Comparison of ENCODE assay signal across 15 cellular contexts in the genomic region with DNA sequence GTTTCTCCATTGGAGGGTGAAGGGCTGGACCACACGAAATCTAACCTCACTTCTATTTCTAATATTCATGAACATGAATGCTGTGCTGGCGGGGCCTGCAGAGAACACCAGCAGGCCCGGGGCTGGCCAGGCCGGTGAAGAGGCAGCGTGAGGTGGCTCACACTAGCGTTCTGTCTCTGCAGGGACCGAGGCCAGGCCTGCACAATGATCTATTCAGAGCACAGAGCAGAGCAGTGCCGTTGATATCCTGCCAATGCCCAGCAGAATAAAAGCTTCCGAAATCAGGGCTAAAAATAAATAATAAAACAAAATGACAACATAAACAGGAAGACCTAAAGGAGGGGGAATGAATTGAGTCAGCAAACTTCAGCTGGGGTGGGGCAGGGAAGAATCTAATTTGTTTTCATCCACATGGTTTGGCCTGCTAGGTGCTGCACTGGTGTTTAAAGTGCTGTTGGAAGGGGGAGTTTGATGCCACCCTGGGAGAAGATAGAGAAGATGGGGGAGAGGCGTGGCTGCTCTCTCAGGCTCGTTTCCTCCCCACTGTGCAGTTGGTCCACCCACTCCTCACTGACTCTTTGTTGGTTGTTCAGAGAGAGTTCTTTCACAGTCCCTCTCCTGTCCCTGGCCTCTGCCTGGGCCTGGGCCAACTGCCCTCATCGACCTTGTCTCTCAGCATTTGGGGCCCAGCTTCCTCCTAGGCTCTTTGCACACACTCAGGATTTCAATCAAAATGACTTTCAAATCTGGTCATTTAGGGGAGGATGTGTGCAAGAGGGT.
A peak's percentile ranks its signal among the peaks of the same experiment; 100 is the strongest.
DNase-seq lines count a peak whose midpoint lies in the region; ATAC-seq and TF ChIP-seq lines count a peak whose summit lies in the region.
"Had no signal": no experiment of that assay in that cellular context is flagged by ENCODE, and none has a peak within 500 bp of the region (broad histone marks: within the 10 kb centered on the region; RNA-seq: fewer than 3 reads in every experiment).

No MANE protein-coding gene starts in this region.

- H3K23ac ChIP-seq in mesenchymal stem cell (ENCODE audit: low read length in 2 of 2) = peak overlapping the region in 1 of 2 experiments; percentile 48

- no peak overlapping the region for H2BK5ac ChIP-seq in mesenchymal stem cell (ENCODE audit: low read depth, low read length, poor library complexity, severe bottlenecking)

- H2BK12ac ChIP-seq in mesenchymal stem cell (ENCODE audit: low read length in 2 of 2) = peak overlapping the region in 1 of 2 experiments; percentile 84

- peaks cover 11% of the 10 kb centered on the region for H3K9me3 Mint-ChIP-seq in endodermal cell
- H3K9me3 Mint-ChIP-seq: activated naive CD8-positive, alpha-beta T cell treated with anti-CD3 and anti-CD28 coated beads, Interleukin-2, amount 50 U/mL, for 24 hours; T-helper 1 cell treated with Interleukin-12 subunit alpha and Interleukin-12 subunit beta and Interleukin-4 antibody, amounts not matched to agents 30 μg/mL and 1 μg/mL, for 36 hours had no signal

- peak overlapping the region; percentile 36 for H2AFZ ChIP-seq in mesenchymal stem cell (ENCODE audit: low read depth, low read length)

- ATAC-seq in HG03095 (IDR thresholded peaks at IDR 0.05; ENCODE audit: unreplicated experiment) = no peak
- ATAC-seq in HG02938 (IDR thresholded peaks at IDR 0.05; ENCODE audit: unreplicated experiment) = no peak
- no peak for ATAC-seq in HG02763 (IDR thresholded peaks at IDR 0.05; ENCODE audit: unreplicated experiment)
- ATAC-seq: activated naive CD8-positive, alpha-beta T cell treated with anti-CD3 and anti-CD28 coated beads, Interleukin-2, amount 50 U/mL, for 24 hours had no signal

- no peaks in the 10 kb centered on the region for H3K27me3 Mint-ChIP-seq in endodermal cell (ENCODE audit: insufficient read depth)
- H3K27me3 Mint-ChIP-seq: activated naive CD8-positive, alpha-beta T cell treated with anti-CD3 and anti-CD28 coated beads, Interleukin-2, amount 50 U/mL, for 24 hours had no signal

- no peak overlapping the region for H3K4me2 ChIP-seq in mesenchymal stem cell (ENCODE audit: low read length, poor library complexity, severe bottlenecking)

- H3K4ac ChIP-seq in mesenchymal stem cell (ENCODE audit: low read depth in 1 of 2, low read length in 2 of 2) = peak overlapping the region in 1 of 2 experiments; percentile 73

- peak overlapping the region; percentile 8 to 60 for H3K18ac ChIP-seq in mesenchymal stem cell (ENCODE audit: low read depth in 1 of 2, low read length in 2 of 2)

- H2AK5ac ChIP-seq in mesenchymal stem cell (ENCODE audit: low read length, severe bottlenecking) = no peak overlapping the region

- H3K9ac ChIP-seq in endodermal cell (ENCODE audit: extremely low read depth, low read length, poor library complexity, severe bottlenecking) (no peak overlapping the region), mesenchymal stem cell (ENCODE audit: low read length) (no peak overlapping the region)

- H4K91ac ChIP-seq in mesenchymal stem cell (ENCODE audit: low read length) = no peak overlapping the region

- H3K27me3 ChIP-seq in endodermal cell (ENCODE audit: control insufficient read depth, insufficient read depth, low read length, poor library complexity, severe bottlenecking) (no peaks in the 10 kb centered on the region), mesenchymal stem cell (ENCODE audit: control insufficient read depth in 1 of 2, insufficient read depth in 1 of 2, low read length in 2 of 2) (peaks cover 0 to 11% of the 10 kb centered on the region in 2 experiments)

- DNase-seq in SK-MEL-5 (ENCODE audit: low read depth, low spot score) (peak; percentile 78), endodermal cell (no peak), mesenchymal stem cell (peak; percentile 8), superior temporal gyrus (ENCODE audit: extremely low spot score) (peak; percentile 96)
- DNase-seq: activated naive CD8-positive, alpha-beta T cell treated with anti-CD3 and anti-CD28 coated beads, Interleukin-2, amount 50 U/mL, for 24 hours; activated T-cell treated with anti-CD3 and anti-CD28 coated beads, Interleukin-2, amount 50 U/mL, for 1 hour; CD4-positive, alpha-beta memory T cell; cortex of kidney; IMR-90; NCI-H510A; stimulated activated CD4-positive, alpha-beta T cell treated with anti-CD3 and anti-CD28 coated beads, Interleukin-2, amount 100 ng/mL, for 48 hours had no signal

- H3K27ac ChIP-seq in endodermal cell (ENCODE audit: low read depth, low read length) (peak overlapping the region; percentile 56), mesenchymal stem cell (ENCODE audit: low read length, poor library complexity, severe bottlenecking) (no peak overlapping the region)

- H2BK15ac ChIP-seq in mesenchymal stem cell (ENCODE audit: low read depth, poor library complexity, severe bottlenecking) = no peak overlapping the region

- H3K36me3 ChIP-seq in endodermal cell (ENCODE audit: control insufficient read depth, insufficient read depth, low read length) (no peaks in the 10 kb centered on the region), mesenchymal stem cell (ENCODE audit: control insufficient read depth in 1 of 2, insufficient read depth in 2 of 2, low read depth in 1 of 2, low read length in 2 of 2) (no peaks in the 10 kb centered on the region)

- H3K4me1 ChIP-seq in endodermal cell (ENCODE audit: control insufficient read depth, insufficient read depth, low read length) (no peaks in the 10 kb centered on the region), mesenchymal stem cell (ENCODE audit: control insufficient read depth, insufficient read depth, low read depth, low read length) (peaks cover 1% of the 10 kb centered on the region)

- peaks cover 5% of the 10 kb centered on the region for H3K9me3 ChIP-seq in endodermal cell (ENCODE audit: control insufficient read depth, low read length)
- no peaks in the 10 kb centered on the region for H3K9me3 ChIP-seq in mesenchymal stem cell (ENCODE audit: control insufficient read depth, low read length)

- no peak for TF ChIP-seq CTCF in endodermal cell (conservative IDR thresholded peaks at IDR 0.05)

- H3K36me3 Mint-ChIP-seq in endodermal cell (ENCODE audit: low read depth) = no peaks in the 10 kb centered on the region
- H3K36me3 Mint-ChIP-seq: CD4-positive, alpha-beta memory T cell had no signal

- H3K4me3 ChIP-seq in endodermal cell (ENCODE audit: low read length) (no peak overlapping the region), mesenchymal stem cell (ENCODE audit: insufficient read depth in 1 of 2, low read depth in 1 of 2, low read length in 2 of 2) (no peak overlapping the region)

- no peak overlapping the region for H3K27ac Mint-ChIP-seq in endodermal cell
- H3K27ac Mint-ChIP-seq: activated naive CD8-positive, alpha-beta T cell treated with anti-CD3 and anti-CD28 coated beads, Interleukin-2, amount 50 U/mL, for 24 hours; CD4-positive, alpha-beta memory T cell; T-helper 1 cell treated with Interleukin-12 subunit alpha and Interleukin-12 subunit beta and Interleukin-4 antibody, amounts not matched to agents 30 μg/mL and 1 μg/mL, for 36 hours had no signal

- in situ Hi-C loops in SK-MEL-5 (cut with HindIII; ENCODE audit: low pct_unique_long_range_greater_than_20kb, low sequenced_read_pairs) = no loop called here

- H2BK120ac ChIP-seq in mesenchymal stem cell (ENCODE audit: low read depth, low read length) = peak overlapping the region; percentile 35

- no peak overlapping the region for H3K4me3 Mint-ChIP-seq in endodermal cell
- H3K4me3 Mint-ChIP-seq: activated naive CD8-positive, alpha-beta T cell treated with anti-CD3 and anti-CD28 coated beads, Interleukin-2, amount 50 U/mL, for 24 hours; CD4-positive, alpha-beta memory T cell; T-helper 1 cell treated with Interleukin-12 subunit alpha and Interleukin-12 subunit beta and Interleukin-4 antibody, amounts not matched to agents 30 μg/mL and 1 μg/mL, for 36 hours had no signal

- no peaks in the 10 kb centered on the region for H3K4me1 Mint-ChIP-seq in endodermal cell
- H3K4me1 Mint-ChIP-seq: activated naive CD8-positive, alpha-beta T cell treated with anti-CD3 and anti-CD28 coated beads, Interleukin-2, amount 50 U/mL, for 24 hours; CD4-positive, alpha-beta memory T cell had no signal

- 78 to 86% methylated on average over 7 to 12 of the region's 12 CpGs for WGBS in endodermal cell (ENCODE audit: insufficient coverage in 1 of 2, insufficient read length in 1 of 2), 2 experiments
- 75% methylated on average over 6 of the region's 12 CpGs for WGBS in mesenchymal stem cell

- peak overlapping the region in 1 of 2 experiments; percentile 36 for H3K14ac ChIP-seq in mesenchymal stem cell (ENCODE audit: low read length in 2 of 2)

- H4K8ac ChIP-seq in mesenchymal stem cell (ENCODE audit: low read length) = peak overlapping the region; percentile 53

- no peaks in the 10 kb centered on the region for H3K79me1 ChIP-seq in mesenchymal stem cell (replicated peaks; ENCODE audit: low read length, poor library complexity, severe bottlenecking)
